25 cellular contexts compared by ENCODE assay signal in the genomic region with DNA sequence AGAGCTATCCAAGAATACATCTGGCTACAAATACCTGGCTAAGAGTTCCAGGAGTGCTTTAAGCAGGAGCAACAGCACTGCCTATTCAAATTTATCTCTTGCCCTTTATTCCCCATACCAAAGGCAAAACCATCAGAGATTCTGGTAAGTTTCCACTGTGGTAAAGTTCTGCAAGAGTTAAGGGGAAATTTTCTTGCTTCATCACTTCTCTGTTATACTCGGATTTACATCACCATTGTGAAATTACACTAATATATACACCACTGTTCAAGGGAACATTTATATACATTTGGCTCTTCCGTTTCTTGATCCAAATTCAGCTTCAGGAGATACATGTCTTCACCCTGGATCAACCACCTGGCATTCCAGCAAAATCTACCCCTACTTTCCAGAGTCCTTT.
"Had no signal": no experiment of that assay in that cellular context is flagged by ENCODE, and none has a peak within 500 bp of the region (broad histone marks: within the 10 kb centered on the region; RNA-seq: fewer than 3 reads in every experiment).

No MANE protein-coding gene starts in this region.

- DNase-seq: activated CD4-positive, alpha-beta T cell treated with anti-CD3 and anti-CD28 coated beads for 4 hours; activated CD4-positive, alpha-beta T cell treated with anti-CD3 and anti-CD28 coated beads, Interleukin-2, amount 50 U/mL, for 48 hours; activated CD4-positive, CD25-positive, alpha-beta regulatory T cell; activated effector memory CD4-positive, alpha-beta T cell treated with anti-CD3 and anti-CD28 coated beads, Interleukin-2, amount 50 U/mL, for 16 hours; activated naive CD4-positive, alpha-beta T cell treated with anti-CD3 and anti-CD28 coated beads, Interleukin-2, amount 10 ng/mL, durations not matched to agents 7 days and 5 days; activated T-cell treated with anti-CD3 and anti-CD28 coated beads, Interleukin-2, amount 50 U/mL, for 48 hours; amygdala; colonic mucosa; dorsolateral prefrontal cortex; effector memory CD8-positive, alpha-beta T cell; foreskin melanocyte; glutamatergic neuron; immature natural killer cell; kidney glomerular epithelial cell; left lung; naive thymus-derived CD8-positive, alpha-beta T cell; small intestine; stimulated activated CD4-positive, alpha-beta T cell treated with anti-CD3 and anti-CD28 coated beads, Interleukin-2, amount 100 ng/mL, for 24 hours; stomach had no signal

- H3K4me1 Mint-ChIP-seq: activated naive CD4-positive, alpha-beta T cell treated with anti-CD3 and anti-CD28 coated beads, Interleukin-2, amount 10 ng/mL, durations not matched to agents 7 days and 5 days; immature natural killer cell; naive thymus-derived CD8-positive, alpha-beta T cell; neural progenitor cell had no signal

- H3K36me3 ChIP-seq: colonic mucosa, left lung, stomach, suprapubic skin, tibial nerve had no signal

- H3K4me3 Mint-ChIP-seq: activated naive CD4-positive, alpha-beta T cell treated with anti-CD3 and anti-CD28 coated beads, Interleukin-2, amount 10 ng/mL, durations not matched to agents 7 days and 5 days; effector memory CD8-positive, alpha-beta T cell; immature natural killer cell; naive thymus-derived CD8-positive, alpha-beta T cell; neural progenitor cell; stimulated activated effector memory CD8-positive, alpha-beta T cell treated with anti-CD3 and anti-CD28 coated beads, Interleukin-12 subunit alpha, Interleukin-12 subunit beta, amount 100 ng/mL, for 72 hours had no signal

- H3K9ac ChIP-seq: neural progenitor cell had no signal

- H2AFZ ChIP-seq: hepatocyte, neural progenitor cell had no signal

- H3K27me3 ChIP-seq: colonic mucosa, dorsolateral prefrontal cortex, hepatocyte, left lung, neural progenitor cell, stomach, suprapubic skin, tibial nerve had no signal

- H3K4me3 ChIP-seq: colonic mucosa, dorsolateral prefrontal cortex, hepatocyte, left lung, lung, neural progenitor cell, stomach, suprapubic skin, tibial nerve had no signal

- H3K4me2 ChIP-seq: hepatocyte, neural progenitor cell had no signal

- H3K9me3 Mint-ChIP-seq: activated naive CD4-positive, alpha-beta T cell treated with anti-CD3 and anti-CD28 coated beads, Interleukin-2, amount 10 ng/mL, durations not matched to agents 7 days and 5 days had no signal

- H3K4me1 ChIP-seq: colonic mucosa, neural progenitor cell, stomach, suprapubic skin, tibial nerve had no signal

- H3K9me3 ChIP-seq: colonic mucosa had no signal

- H3K27ac ChIP-seq: colonic mucosa, dorsolateral prefrontal cortex, hepatocyte, neural progenitor cell, stomach, suprapubic skin, tibial nerve had no signal

- H3K36me3 Mint-ChIP-seq: activated naive CD4-positive, alpha-beta T cell treated with anti-CD3 and anti-CD28 coated beads, Interleukin-2, amount 10 ng/mL, durations not matched to agents 7 days and 5 days; immature natural killer cell; stimulated activated effector memory CD8-positive, alpha-beta T cell treated with anti-CD3 and anti-CD28 coated beads, Interleukin-12 subunit alpha, Interleukin-12 subunit beta, amount 100 ng/mL, for 72 hours had no signal

- H3K27me3 Mint-ChIP-seq: effector memory CD8-positive, alpha-beta T cell had no signal

- H3K27ac Mint-ChIP-seq: activated naive CD4-positive, alpha-beta T cell treated with anti-CD3 and anti-CD28 coated beads, Interleukin-2, amount 10 ng/mL, durations not matched to agents 7 days and 5 days; effector memory CD8-positive, alpha-beta T cell; immature natural killer cell; naive thymus-derived CD8-positive, alpha-beta T cell; neural progenitor cell; stimulated activated effector memory CD8-positive, alpha-beta T cell treated with anti-CD3 and anti-CD28 coated beads, Interleukin-12 subunit alpha, Interleukin-12 subunit beta, amount 100 ng/mL, for 72 hours had no signal
